Comparison of ENCODE assay signal across 12 cellular contexts in genomic region chr6:109472132-109472995, GRCh38. TPM values are rescaled to one million over a fixed set of nuclear protein-coding genes. Genes with fewer than 3 reads are reported as not detected.
A peak's percentile ranks its signal among the peaks of the same experiment; 100 is the strongest.
DNase-seq lines count a peak whose midpoint lies in the region; ATAC-seq and TF ChIP-seq lines count a peak whose summit lies in the region.
"Had no signal": no experiment of that assay in that cellular context is flagged by ENCODE, and none has a peak within 500 bp of the region (broad histone marks: within the 10 kb centered on the region; RNA-seq: fewer than 3 reads in every experiment).

No MANE protein-coding gene starts in this region.

- peak overlapping the region in 4 of 7 donors; percentile 13 to 60 (median 18) for H3K27ac Mint-ChIP-seq in CD14-positive monocyte
- peak overlapping the region; percentile 67 for H3K27ac Mint-ChIP-seq in activated T-helper 2 cell treated with anti-CD3 and anti-CD28 coated beads, Interferon-gamma antibody, Interleukin-2, Interleukin-4, amounts not matched to agents 10 μg/mL and 5 μg/mL and 100 μg/mL, durations not matched to agents 14 hours and 24 hours and 36 hours

- peaks cover 12% of the 10 kb centered on the region for H3K4me1 Mint-ChIP-seq in CD14-positive monocyte
- H3K4me1 Mint-ChIP-seq in activated T-helper 2 cell treated with anti-CD3 and anti-CD28 coated beads, Interferon-gamma antibody, Interleukin-2, Interleukin-4, amounts not matched to agents 10 μg/mL and 5 μg/mL and 100 μg/mL, durations not matched to agents 14 hours and 24 hours and 36 hours (ENCODE audit: low read depth): peaks cover 65% of the 10 kb centered on the region

- DNase-seq in CD14-positive monocyte (ENCODE audit: low spot score) (no peak), SHP77 treated with DMSO at 0.1 percent for 48 hours (lab: John Stamatoyannopoulos, UW) (no peak), posterior vena cava (ENCODE audit: low spot score) (no peak), NCI-H69 (lab: John Stamatoyannopoulos, UW) (no peak)
- peak; percentile 7 for DNase-seq in activated T-helper 2 cell treated with anti-CD3 and anti-CD28 coated beads, Interferon-gamma antibody, Interleukin-2, Interleukin-4, amounts not matched to agents 10 μg/mL and 5 μg/mL and 100 μg/mL, durations not matched to agents 14 hours and 24 hours and 36 hours (ENCODE audit: low spot score)
- DNase-seq: Calu3, KBM-7, OCI-M1, psoas muscle had no signal

- no peaks in the 10 kb centered on the region for H3K9me3 Mint-ChIP-seq in CD14-positive monocyte
- H3K9me3 Mint-ChIP-seq in activated T-helper 2 cell treated with anti-CD3 and anti-CD28 coated beads, Interferon-gamma antibody, Interleukin-2, Interleukin-4, amounts not matched to agents 10 μg/mL and 5 μg/mL and 100 μg/mL, durations not matched to agents 14 hours and 24 hours and 36 hours: no peaks in the 10 kb centered on the region

- no peak for TF ChIP-seq CTCF in CD14-positive monocyte (IDR thresholded peaks at IDR 0.05)

- peaks cover 90 to 97% of the 10 kb centered on the region in 2 donors for H3K36me3 Mint-ChIP-seq in CD14-positive monocyte
- H3K36me3 Mint-ChIP-seq in activated T-helper 2 cell treated with anti-CD3 and anti-CD28 coated beads, Interferon-gamma antibody, Interleukin-2, Interleukin-4, amounts not matched to agents 10 μg/mL and 5 μg/mL and 100 μg/mL, durations not matched to agents 14 hours and 24 hours and 36 hours (ENCODE audit: low read depth): peaks cover 92% of the 10 kb centered on the region

- peaks cover 0 to 2% (median 0%) of the 10 kb centered on the region in 3 donors for H3K27me3 Mint-ChIP-seq in CD14-positive monocyte (ENCODE audit: low read depth in 3 of 3)
- H3K27me3 Mint-ChIP-seq in activated T-helper 2 cell treated with anti-CD3 and anti-CD28 coated beads, Interferon-gamma antibody, Interleukin-2, Interleukin-4, amounts not matched to agents 10 μg/mL and 5 μg/mL and 100 μg/mL, durations not matched to agents 14 hours and 24 hours and 36 hours (ENCODE audit: low read depth): no peaks in the 10 kb centered on the region

- H3K4me3 Mint-ChIP-seq in CD14-positive monocyte: no peak overlapping the region
- no peak overlapping the region for H3K4me3 Mint-ChIP-seq in activated T-helper 2 cell treated with anti-CD3 and anti-CD28 coated beads, Interferon-gamma antibody, Interleukin-2, Interleukin-4, amounts not matched to agents 10 μg/mL and 5 μg/mL and 100 μg/mL, durations not matched to agents 14 hours and 24 hours and 36 hours (ENCODE audit: low read depth)

- ATAC-seq in GM18873 (IDR thresholded peaks at IDR 0.05; ENCODE audit: low FRiP score, unreplicated experiment): peak; percentile 49
- ATAC-seq in HG02938 (IDR thresholded peaks at IDR 0.05; ENCODE audit: unreplicated experiment): peak; percentile 53
- ATAC-seq in GM21717 (IDR thresholded peaks at IDR 0.05; ENCODE audit: unreplicated experiment): no peak
- ATAC-seq: psoas muscle had no signal

- intact Hi-C loops in CD14-positive monocyte (cut with micrococcal nuclease) (no loop called here), posterior vena cava (cut with DNase I) (no loop called here)
- intact Hi-C loops in activated T-helper 2 cell treated with anti-CD3 and anti-CD28 coated beads, Interferon-gamma antibody, Interleukin-2, Interleukin-4, amounts not matched to agents 10 μg/mL and 5 μg/mL and 100 μg/mL, durations not matched to agents 14 hours and 24 hours and 36 hours (cut with micrococcal nuclease): no loop called here

RNA-seq across cellular contexts. Expression of gene ZBTB24, which starts 10.7 kb away (rescaled TPM):
- polyA plus RNA-seq in CD14-positive monocyte: 1 to 10 TPM; 3.4 to 4.7 TPM
- 17.7 and 18.8 TPM in 2 replicates for total RNA-seq in activated T-helper 2 cell treated with anti-CD3 and anti-CD28 coated beads, Interferon-gamma antibody, Interleukin-2, Interleukin-4, amounts not matched to agents 10 μg/mL and 5 μg/mL and 100 μg/mL, durations not matched to agents 14 hours and 24 hours and 36 hours
- total RNA-seq in posterior vena cava: 1 to 10 TPM; 5.5 to 5.8 TPM

RNA-seq across cellular contexts. Expression of gene MICAL1, which starts 16.8 kb away (rescaled TPM):
- 10 to 100 TPM in 1 of 2 donors, 1 to 10 TPM in 1; 7.5 to 13.2 TPM for polyA plus RNA-seq in CD14-positive monocyte
- 47.8 and 51.8 TPM in 2 replicates for total RNA-seq in activated T-helper 2 cell treated with anti-CD3 and anti-CD28 coated beads, Interferon-gamma antibody, Interleukin-2, Interleukin-4, amounts not matched to agents 10 μg/mL and 5 μg/mL and 100 μg/mL, durations not matched to agents 14 hours and 24 hours and 36 hours
- 10 to 100 TPM; 53.0 to 53.2 TPM for total RNA-seq in posterior vena cava

RNA-seq across cellular contexts. Expression of gene SMPD2, which starts 31.8 kb away (rescaled TPM):
- 10 to 100 TPM in 1 of 2 donors, 1 to 10 TPM in 1; 9.5 to 12.3 TPM for polyA plus RNA-seq in CD14-positive monocyte
- 14.7 and 17.5 TPM in 2 replicates for total RNA-seq in activated T-helper 2 cell treated with anti-CD3 and anti-CD28 coated beads, Interferon-gamma antibody, Interleukin-2, Interleukin-4, amounts not matched to agents 10 μg/mL and 5 μg/mL and 100 μg/mL, durations not matched to agents 14 hours and 24 hours and 36 hours
- total RNA-seq in posterior vena cava: 1 to 10 TPM; 4.2 to 6.7 TPM

RNA-seq across cellular contexts. Expression of gene PPIL6, which starts 31.9 kb away (rescaled TPM):
- polyA plus RNA-seq in CD14-positive monocyte: under 1 TPM; 0.14 to 0.28 TPM
- 0.32 TPM in 1 of 2 replicates, not detected in the other for total RNA-seq in activated T-helper 2 cell treated with anti-CD3 and anti-CD28 coated beads, Interferon-gamma antibody, Interleukin-2, Interleukin-4, amounts not matched to agents 10 μg/mL and 5 μg/mL and 100 μg/mL, durations not matched to agents 14 hours and 24 hours and 36 hours
- total RNA-seq in posterior vena cava: 1 to 10 TPM; 1.2 to 1.9 TPM
